ENCODE assay signal across 9 cellular contexts in the genomic region with DNA sequence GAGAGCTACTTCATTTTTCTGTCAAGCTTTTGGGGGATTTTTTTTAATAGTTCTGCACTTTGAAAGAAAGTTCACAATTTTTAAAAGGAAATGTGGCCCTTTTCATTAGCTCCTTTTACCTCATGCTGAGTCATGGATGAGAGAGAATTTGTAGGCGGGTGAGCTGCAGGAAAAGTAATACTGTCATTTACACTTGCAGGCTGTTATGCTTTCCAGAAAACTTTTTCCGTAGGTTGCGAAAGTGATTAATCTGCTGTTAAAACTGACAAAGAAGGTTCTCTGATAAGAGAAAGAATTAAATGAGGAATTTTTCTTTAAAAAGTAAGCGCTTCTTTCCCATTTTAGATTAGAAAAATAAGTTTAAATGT.
A peak's percentile ranks its signal among the peaks of the same experiment; 100 is the strongest.
DNase-seq lines count a peak whose midpoint lies in the region; ATAC-seq and FAIRE-seq lines count a peak whose summit lies in the region.
"Had no signal": no experiment of that assay in that cellular context is flagged by ENCODE, and none has a peak within 500 bp of the region (broad histone marks: within the 10 kb centered on the region; RNA-seq: fewer than 3 reads in every experiment).

No MANE protein-coding gene starts in this region.

- H3K27ac Mint-ChIP-seq in central memory CD8-positive, alpha-beta T cell (ENCODE audit: low read depth): peak overlapping the region; percentile 85

- H3K27ac ChIP-seq in mesodermal cell (ENCODE audit: low read depth, low read length, severe bottlenecking): peak overlapping the region; percentile 78

- no peak for ATAC-seq in central memory CD8-positive, alpha-beta T cell (replicated peaks; ENCODE audit: extremely low read depth, poor library complexity, severe bottlenecking)
- no peak for ATAC-seq in HG02870 (IDR thresholded peaks at IDR 0.05; ENCODE audit: unreplicated experiment)

- DNase-seq in ACHN (peak; percentile 52), HTR-8/SVneo (ENCODE audit: insufficient read length, low spot score) (peak; percentile 33), NCI-H2107 treated with DMSO at 0.1 percent for 48 hours (lab: John Stamatoyannopoulos, UW; ENCODE audit: unreplicated experiment) (no peak), mesenteric fat pad (ENCODE audit: low spot score) (no peak), NCI-H510A (lab: John Stamatoyannopoulos, UW) (no peak)
- no peak for DNase-seq in central memory CD8-positive, alpha-beta T cell (ENCODE audit: low spot score in 2 of 2)
- DNase-seq: NCI-H526 treated with DMSO at 0.1 percent for 48 hours had no signal

- no peaks in the 10 kb centered on the region for H3K36me3 Mint-ChIP-seq in central memory CD8-positive, alpha-beta T cell (ENCODE audit: insufficient read depth)

- no peaks in the 10 kb centered on the region for H3K9me3 Mint-ChIP-seq in central memory CD8-positive, alpha-beta T cell

- WGBS in mesodermal cell (ENCODE audit: insufficient coverage in 2 of 2), 2 experiments: 59 to 81% methylated on average over 2 to 3 of the region's 4 CpGs

- H3K4me1 ChIP-seq in mesodermal cell (ENCODE audit: control insufficient read depth, insufficient read depth, low read length, poor library complexity, severe bottlenecking): peaks cover 14% of the 10 kb centered on the region

- no peak overlapping the region for H3K4me3 Mint-ChIP-seq in central memory CD8-positive, alpha-beta T cell

- H3K4me3 ChIP-seq in mesodermal cell (ENCODE audit: extremely low read depth, insufficient read depth, low read length, poor library complexity, severe bottlenecking): no peak overlapping the region

- FAIRE-seq in HTR-8/SVneo (lab: Jason Lieb, UNC): no peak

- no peaks in the 10 kb centered on the region for H3K9me3 ChIP-seq in mesodermal cell (ENCODE audit: control insufficient read depth, low read length)

- in situ Hi-C loops in ACHN (cut with HindIII; ENCODE audit: low pct_ligation_motif_present, low pct_unique_long_range_greater_than_20kb, low sequenced_read_pairs): no loop called here

- H3K36me3 ChIP-seq in mesodermal cell (ENCODE audit: control insufficient read depth, insufficient read depth, low read length): peaks cover 4% of the 10 kb centered on the region

- H3K4me1 Mint-ChIP-seq in central memory CD8-positive, alpha-beta T cell: peaks cover 8% of the 10 kb centered on the region

- H3K27me3 Mint-ChIP-seq in central memory CD8-positive, alpha-beta T cell: no peaks in the 10 kb centered on the region

Comparison
In these comparisons a context has a peak if more than half of its experiments do, and no peak if none do; other contexts are left out.
1. DNase-seq: peak in ACHN (single experiment) and HTR-8/SVneo (single experiment); none in central memory CD8-positive, alpha-beta T cell (0 of 2), NCI-H2107 treated with DMSO at 0.1 percent for 48 hours (single experiment), mesenteric fat pad (single experiment) and NCI-H510A (single experiment).